Comparison of ENCODE assay signal across 8 cellular contexts in genomic region chr7:25259487-25260243, GRCh38. TPM values are rescaled to one million over a fixed set of nuclear protein-coding genes. Genes with fewer than 3 reads are reported as not detected.
DNase-seq lines count a peak whose midpoint lies in the region; ATAC-seq, FAIRE-seq and TF ChIP-seq lines count a peak whose summit lies in the region.

No MANE protein-coding gene starts in this region.

- no peaks in the 10 kb centered on the region for H3K79me2 ChIP-seq in K562 (ENCODE audit: control insufficient read depth, insufficient read depth, low read length)

- intact Hi-C loops in K562 (cut with micrococcal nuclease), result loop anchor here (1.0 kb wide), 3 partner anchors 130 to 592 kb away; no protein-coding TSS in a partner anchor

- TF ChIP-seq EP300 in K562 (IDR thresholded peaks at IDR 0.05; ENCODE audit: low read length), result no peak

- TF ChIP-seq RAD21 in K562 (CRISPR knock-in tag; conservative IDR thresholded peaks at IDR 0.05 in 1 of 2, IDR thresholded peaks at IDR 0.05 in 1 of 2), result peak; percentile 92

- TF ChIP-seq POLR2A in K562 (conservative IDR thresholded peaks at IDR 0.05), result no peak

- peak; percentile 81 to 90 (median 88) for TF ChIP-seq CTCF in K562 (IDR thresholded peaks at IDR 0.05 in 2 of 3, conservative IDR thresholded peaks at IDR 0.05 in 1 of 3; ENCODE audit: insufficient read depth in 2 of 3, low read depth in 1 of 3, low read length in 3 of 3)

- POLR2A ChIA-PET in K562 (lab: Yijun Ruan, JAX), result interaction anchor here (0.5 kb wide), 1 partner anchor 29 kb away, joined by 3 read pairs; no protein-coding TSS in a partner anchor

- H3K9me3 ChIP-seq in K562 (replicated peaks; ENCODE audit: control insufficient read depth, insufficient read depth, low read depth, low read length), result no peaks in the 10 kb centered on the region

- no peak overlapping the region for H3K4me3 ChIP-seq in K562

- H3K4me2 ChIP-seq in K562 (ENCODE audit: insufficient read depth, low read length), result no peak overlapping the region

- CTCF ChIA-PET in K562 (lab: Yijun Ruan, JAX; ENCODE audit: low intra/inter-chr PET ratio), result interaction anchor here (0.7 to 3.2 kb wide), 9 partner anchors 129 to 1890 kb away, joined by 3 to 44 read pairs (median 7); no protein-coding TSS in a partner anchor

- H3K27me3 ChIP-seq in K562 (ENCODE audit: control insufficient read depth in 2 of 2, insufficient read depth in 2 of 2, low read length in 2 of 2), result peaks cover 0 to 8% of the 10 kb centered on the region in 2 experiments; a peak in 3 of 5 replicates

- H3K36me3 ChIP-seq in K562 (ENCODE audit: control insufficient read depth, insufficient read depth, low read length), result no peaks in the 10 kb centered on the region

- peak; percentile 79 for FAIRE-seq in K562 (lab: Jason Lieb, UNC)

- H2AFZ ChIP-seq in K562 (ENCODE audit: low read depth, low read length), result 0 out of 2 replicates have a peak overlapping the region, but pooled peaks have one; percentile 32

- no peaks in the 10 kb centered on the region; a peak in 1 of 5 replicates for H3K4me1 ChIP-seq in K562 (replicated peaks in 1 of 2; ENCODE audit: control insufficient read depth in 2 of 2, insufficient read depth in 2 of 2, low read length in 2 of 2)

- no peaks in the 10 kb centered on the region for H4K20me1 ChIP-seq in K562 (replicated peaks; ENCODE audit: control insufficient read depth, insufficient read depth, low read length)

- WGBS in K562 (ENCODE audit: insufficient coverage, low coverage, missing lambda C conversion rate), result 2% methylated on average over 13 of the region's 13 CpGs

- peak; percentile 40 for DNase-seq in GM04504 (ENCODE audit: low read depth)
- peak; percentile 23 for DNase-seq in NCI-H2107 (lab: John Stamatoyannopoulos, UW)
- DNase-seq in UCSD-AML1 (lab: John Stamatoyannopoulos, UW; ENCODE audit: unreplicated experiment), result peak; percentile 10
- DNase-seq in K562 (ENCODE audit: extremely low read depth in 1 of 4, low spot score in 3 of 4), result peak; percentile 49 to 77 (median 56)
- peak; percentile 83 for DNase-seq in iPS-NIHi7 (ENCODE audit: extremely low spot score)
- peak; percentile 37 to 70 (median 47) for DNase-seq in stimulated activated CD4-positive, alpha-beta T cell treated with anti-CD3 and anti-CD28 coated beads, Interleukin-12 subunit alpha, Interleukin-12 subunit beta, amount 100 ng/mL, for 48 hours (ENCODE audit: low read depth in 2 of 3, low spot score in 1 of 3)

- BruUV-seq in K562 (replicated peaks; lab: Mats Ljungman, UMichigan), result no TSS peak

- no peak overlapping the region for H3K9ac ChIP-seq in K562 (ENCODE audit: insufficient read depth in 1 of 2, low read depth in 2 of 2, low read length in 2 of 2)

- in situ Hi-C loops in K562 (cut with MboI), result loop anchor here (5.0 kb wide), 3 partner anchors 128 to 593 kb away; no protein-coding TSS in a partner anchor

- ATAC-seq in HG02852 (IDR thresholded peaks at IDR 0.05; ENCODE audit: unreplicated experiment) (peak; percentile 66), K562 (peak; percentile 97), GM18870 (IDR thresholded peaks at IDR 0.05; ENCODE audit: unreplicated experiment) (no peak)

- no peaks in the 10 kb centered on the region for H3K9me1 ChIP-seq in K562 (ENCODE audit: control insufficient read depth, insufficient read depth, low read length)

- no peak overlapping the region for H3K27ac ChIP-seq in K562 (ENCODE audit: extremely low read depth, low read depth, low read length)

TF ChIP-seq in K562, 482 proteins besides CTCF, POLR2A, EP300 and RAD21 (continues in another document):
- TF ChIP-seq ZNF124 (CRISPR knock-in tag; IDR thresholded peaks at IDR 0.05), result no peak
- TF ChIP-seq NFIC (IDR thresholded peaks at IDR 0.05), result no peak
- no peak for TF ChIP-seq ZNF830 (CRISPR knock-in tag; IDR thresholded peaks at IDR 0.05)
- TF ChIP-seq ZNF512 (tag; IDR thresholded peaks at IDR 0.05), result peak; percentile 96
- TF ChIP-seq ZNF696 (CRISPR knock-in tag; conservative IDR thresholded peaks at IDR 0.05), result no peak
- TF ChIP-seq SMC3 (conservative IDR thresholded peaks at IDR 0.05; ENCODE audit: insufficient read depth, low read depth, low read length), result peak; percentile 87
- TF ChIP-seq ZNF277 (CRISPR knock-in tag; IDR thresholded peaks at IDR 0.05; ENCODE audit: borderline replicate concordance), result no peak
- no peak for TF ChIP-seq TAF15 (IDR thresholded peaks at IDR 0.05; ENCODE audit: low read depth, low read length)
- TF ChIP-seq ZC3H4 (CRISPR knock-in tag; IDR thresholded peaks at IDR 0.05; ENCODE audit: borderline replicate concordance), result no peak
- TF ChIP-seq RB1 (IDR thresholded peaks at IDR 0.05; ENCODE audit: low read depth), result 0 out of 2 replicates have a peak, but pooled peaks have one; percentile 35
- peak; percentile 42; the same call in 1 of the 2 replicates for TF ChIP-seq CC2D1A (IDR thresholded peaks at IDR 0.05)
- TF ChIP-seq, protein P1, sequence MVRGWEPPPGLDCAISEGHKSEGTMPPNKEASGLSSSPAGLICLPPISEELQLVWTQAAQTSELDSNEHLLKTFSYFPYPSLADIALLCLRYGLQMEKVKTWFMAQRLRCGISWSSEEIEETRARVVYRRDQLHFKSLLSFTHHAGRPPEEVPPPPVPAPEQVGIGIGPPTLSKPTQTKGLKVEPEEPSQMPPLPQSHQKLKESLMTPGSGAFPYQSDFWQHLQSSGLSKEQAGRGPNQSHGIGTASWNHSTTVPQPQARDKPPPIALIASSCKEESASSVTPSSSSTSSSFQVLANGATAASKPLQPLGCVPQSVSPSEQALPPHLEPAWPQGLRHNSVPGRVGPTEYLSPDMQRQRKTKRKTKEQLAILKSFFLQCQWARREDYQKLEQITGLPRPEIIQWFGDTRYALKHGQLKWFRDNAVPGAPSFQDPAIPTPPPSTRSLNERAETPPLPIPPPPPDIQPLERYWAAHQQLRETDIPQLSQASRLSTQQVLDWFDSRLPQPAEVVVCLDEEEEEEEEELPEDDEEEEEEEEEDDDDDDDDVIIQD (CRISPR knock-in tag; IDR thresholded peaks at IDR 0.05), result no peak
- TF ChIP-seq PYGO2 (tag; IDR thresholded peaks at IDR 0.05), result no peak
- no peak for TF ChIP-seq KHSRP (IDR thresholded peaks at IDR 0.05)
- TF ChIP-seq GABPB1 (CRISPR knock-in tag; IDR thresholded peaks at IDR 0.05), result no peak

RNA-seq across cellular contexts. Expression of gene NPVF, which starts 31.4 kb away (rescaled TPM):
- not detected in 2 replicates for total RNA-seq in K562 (2011; cell fraction: chromatin; rRNA removed; ENCODE audit: low replicate concordance)
- total RNA-seq in K562 (2011; cell fraction: nucleolus; rRNA removed), result not detected in 2 replicates
- total RNA-seq in K562 (2011; cell fraction: nucleoplasm; rRNA removed), result not detected in 2 replicates
- not detected in 2 replicates for total RNA-seq in K562 (2014; rRNA removed)
- total RNA-seq in K562 (2014; rRNA removed; fragmentation: Illumina TruSeq; extraction: Trizol), result not detected in 2 replicates
- total RNA-seq in K562 (2015; rRNA removed; fragmentation: Illumina TruSeq; extraction: Trizol), result not detected in 2 replicates
- not detected in 2 replicates for total RNA-seq in K562 (2021)
- polyA plus RNA-seq in K562 (2011; rRNA removed), result not detected in 2 replicates
- polyA plus RNA-seq in K562 (2011; cell fraction: cytosol; rRNA removed), result not detected in 2 replicates
- polyA plus RNA-seq in K562 (2011; cell fraction: nucleus; rRNA removed), result not detected in 2 replicates
- not detected in 2 replicates for polyA plus RNA-seq in K562 (2012)
- polyA plus RNA-seq in K562 (2014; fragmentation: Illumina TruSeq; extraction: Trizol), result not detected in 2 replicates
- not detected for polyA plus RNA-seq in K562 (2014; fragmentation: Nextera tagmentation; extraction: Ambion mirVana)
- polyA plus RNA-seq in K562 (2014; rRNA removed), result not detected in 2 replicates
- not detected in 2 replicates for polyA minus RNA-seq in K562 (2011; rRNA and poly(A)+ RNA removed)
- not detected in 2 replicates for polyA minus RNA-seq in K562 (2011; cell fraction: cytosol; rRNA and poly(A)+ RNA removed)
- not detected in 2 replicates for polyA minus RNA-seq in K562 (2011; cell fraction: nucleus; rRNA and poly(A)+ RNA removed)

Comparison
In these comparisons a context has a peak if more than half of its experiments do, and no peak if none do; other contexts are left out.
1. DNase-seq: peak in every context shown above with its lines; median percentile 83 in iPS-NIHi7; 56 in K562; 47 in stimulated activated CD4-positive, alpha-beta T cell treated with anti-CD3 and anti-CD28 coated beads, Interleukin-12 subunit alpha, Interleukin-12 subunit beta, amount 100 ng/mL, for 48 hours; 40 in GM04504; 23 in NCI-H2107; 10 in UCSD-AML1.